Comparison of ENCODE assay signal across 8 cellular contexts in the genomic region with DNA sequence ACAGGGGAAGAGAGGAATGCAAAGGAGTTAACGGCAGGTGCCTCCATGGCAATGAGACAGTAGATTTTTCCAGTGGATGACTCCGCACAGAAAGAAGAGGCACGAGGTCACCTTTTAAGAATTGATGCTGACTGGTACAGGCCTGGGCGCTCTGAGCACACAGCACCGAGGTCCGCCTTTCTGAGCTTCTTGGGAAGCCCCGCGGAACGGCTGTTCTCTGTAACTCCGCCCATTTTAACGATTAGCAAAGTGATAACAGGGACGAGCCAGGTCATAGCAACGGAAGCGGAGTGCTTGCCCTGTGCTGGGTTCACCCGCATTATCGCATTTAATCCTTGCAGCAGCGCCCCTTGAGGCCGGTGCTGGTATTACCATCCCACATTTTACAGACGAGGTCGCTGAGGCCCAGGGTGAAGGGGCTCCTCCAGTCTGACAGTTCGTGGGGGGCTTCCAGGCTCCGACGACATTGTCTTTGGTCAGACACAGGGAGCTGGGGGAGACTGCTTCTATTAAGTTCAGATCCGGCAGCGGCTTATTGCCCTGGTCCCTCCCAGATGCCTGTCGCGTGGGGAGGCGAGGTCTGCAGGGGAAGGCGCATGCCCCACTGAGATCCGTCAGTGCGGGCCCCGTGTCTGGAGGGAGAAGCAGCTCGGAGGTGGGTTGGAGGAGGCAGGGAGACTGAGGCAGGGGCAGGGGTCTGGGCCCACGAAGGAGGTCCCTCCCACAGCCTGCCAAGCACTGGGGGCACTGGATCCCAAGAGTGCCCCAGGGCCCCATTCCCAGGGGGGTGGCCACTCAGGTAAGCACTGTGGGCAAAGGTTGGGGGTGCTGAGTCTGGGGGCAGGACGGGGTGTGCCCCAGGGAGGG. TPM values are rescaled to one million over a fixed set of nuclear protein-coding genes. Genes with fewer than 3 reads are reported as not detected.
DNase-seq lines count a peak whose midpoint lies in the region; ATAC-seq lines count a peak whose summit lies in the region.

No MANE protein-coding gene starts in this region.

- no peaks in the 10 kb centered on the region for H3K27me3 ChIP-seq in HUES6 (ENCODE audit: control insufficient read depth, insufficient read depth, low read length)

- H3K27ac ChIP-seq in HUES6 (ENCODE audit: low read depth, low read length) = no peak overlapping the region
- H3K27ac ChIP-seq in substantia nigra (ENCODE audit: low read depth, low read length, poor library complexity, severe bottlenecking) = no peak overlapping the region

- in situ Hi-C loops in G401 (cut with HindIII; ENCODE audit: low sequenced_read_pairs) = loop anchor here (10.0 kb wide), 1 partner anchor 118 kb away; no protein-coding TSS in a partner anchor

- H3K36me3 ChIP-seq in HUES6 (ENCODE audit: control insufficient read depth, insufficient read depth, low read length) = no peaks in the 10 kb centered on the region

- no peak for ATAC-seq in GM21367 (IDR thresholded peaks at IDR 0.05; ENCODE audit: unreplicated experiment)

- H3K4me3 ChIP-seq in HUES6 (ENCODE audit: low read depth, low read length) = peak overlapping the region; percentile 37

- H3K9me3 ChIP-seq in HUES6 (ENCODE audit: control insufficient read depth, insufficient read depth, low read depth, low read length) = no peaks in the 10 kb centered on the region

- H3K9ac ChIP-seq in HUES6 (ENCODE audit: low read length) = no peak overlapping the region

- DNase-seq in G401 (ENCODE audit: low spot score) = peak; percentile 79
- DNase-seq in RPMI8226 = peak; percentile 82
- DNase-seq in activated T-helper 1 cell treated with anti-CD3 and anti-CD28 coated beads, Interleukin-2, amount 50 U/mL, for 16 hours (ENCODE audit: low read depth in 1 of 2, low spot score in 1 of 2) = peak; percentile 64 to 79
- peak; percentile 35 for DNase-seq in foreskin melanocyte
- peak; percentile 31 for DNase-seq in occipital lobe (lab: John Stamatoyannopoulos, UW)
- DNase-seq in substantia nigra (lab: John Stamatoyannopoulos, UW) = peak in 37 of 49 donors; percentile 7 to 79 (median 51)

- peaks cover 13% of the 10 kb centered on the region for H3K4me1 ChIP-seq in HUES6 (ENCODE audit: control insufficient read depth, insufficient read depth, low read length)

RNA-seq across cellular contexts. Expression of gene HMCN2, which starts 22.3 kb away (rescaled TPM):
- total RNA-seq in G401 (2014; rRNA removed; shearing (Covaris generic)) = 0.07 TPM in 1 of 2 replicates, not detected in the other
- total RNA-seq in occipital lobe = not detected

Comparison
In these comparisons a context has a peak if more than half of its experiments do, and no peak if none do; other contexts are left out.
1. DNase-seq: peak in every context shown above with its lines; median percentile 82 in RPMI8226; 79 in G401; 72 in activated T-helper 1 cell treated with anti-CD3 and anti-CD28 coated beads, Interleukin-2, amount 50 U/mL, for 16 hours; 51 in substantia nigra; 35 in foreskin melanocyte; 31 in occipital lobe.